1 cellular context compared by ENCODE assay signal in the genomic region with DNA sequence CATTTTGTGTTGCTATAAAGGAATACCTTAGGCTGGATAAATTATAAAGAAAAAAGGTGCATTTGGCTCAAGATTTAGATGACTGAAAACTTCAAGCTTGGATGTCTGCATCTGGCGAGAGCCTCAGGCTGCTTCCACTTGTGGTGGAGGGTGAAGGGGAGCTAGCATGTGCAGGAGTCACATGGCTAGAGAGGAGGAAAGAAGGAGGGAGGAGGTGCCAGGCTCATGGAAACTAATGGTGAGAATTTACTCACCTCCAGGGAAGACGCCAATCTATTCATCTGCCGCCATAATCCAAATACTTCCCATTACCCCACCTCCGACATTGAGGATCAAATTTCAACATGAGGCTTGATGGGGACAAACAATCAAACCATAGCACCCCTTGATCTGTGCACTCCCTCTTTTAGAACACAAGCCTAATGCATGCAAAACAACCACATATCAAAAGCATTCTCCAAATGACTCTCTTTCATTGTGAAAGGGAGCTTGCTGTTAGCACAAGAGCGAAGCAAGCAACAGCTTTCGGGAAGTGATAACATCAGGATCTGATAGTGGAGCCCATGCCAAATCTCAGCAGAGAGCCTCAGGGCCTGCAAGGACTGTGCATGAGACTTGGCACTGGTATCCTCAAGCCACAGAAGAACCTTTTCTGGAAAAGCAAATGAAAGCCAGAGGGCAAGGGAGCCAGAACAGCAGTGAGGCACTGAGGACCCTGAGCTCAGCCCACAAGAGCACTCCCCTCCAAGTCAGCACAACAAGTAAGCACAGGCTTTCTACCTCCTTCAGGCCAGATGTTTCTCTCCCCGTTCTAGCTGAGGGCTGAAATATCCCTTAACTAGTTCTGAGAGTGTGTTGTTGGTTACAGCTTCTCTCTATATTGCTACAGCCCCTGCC.
TF ChIP-seq lines count a peak whose summit lies in the region.

No MANE protein-coding gene starts in this region.

TF ChIP-seq in HEK293T, 16 proteins besides CTCF, POLR2A, EP300 and RAD21 (continued from another document):
- TF ChIP-seq FOXA1 (IDR thresholded peaks at IDR 0.05) (no peak), FOXK2 (IDR thresholded peaks at IDR 0.05) (no peak), ZNF384 (IDR thresholded peaks at IDR 0.05) (no peak), TARDBP (IDR thresholded peaks at IDR 0.05) (no peak), HDGF (IDR thresholded peaks at IDR 0.05; ENCODE audit: borderline replicate concordance) (no peak), L3MBTL2 (conservative IDR thresholded peaks at IDR 0.05) (no peak), CTBP1 (IDR thresholded peaks at IDR 0.05; ENCODE audit: borderline replicate concordance) (no peak), LEF1 (IDR thresholded peaks at IDR 0.05; ENCODE audit: borderline replicate concordance) (no peak), ARNT (IDR thresholded peaks at IDR 0.05) (no peak), FOXM1 (IDR thresholded peaks at IDR 0.05; ENCODE audit: borderline replicate concordance) (no peak), NFRKB (IDR thresholded peaks at IDR 0.05) (no peak)
- TF ChIP-seq, protein P1, sequence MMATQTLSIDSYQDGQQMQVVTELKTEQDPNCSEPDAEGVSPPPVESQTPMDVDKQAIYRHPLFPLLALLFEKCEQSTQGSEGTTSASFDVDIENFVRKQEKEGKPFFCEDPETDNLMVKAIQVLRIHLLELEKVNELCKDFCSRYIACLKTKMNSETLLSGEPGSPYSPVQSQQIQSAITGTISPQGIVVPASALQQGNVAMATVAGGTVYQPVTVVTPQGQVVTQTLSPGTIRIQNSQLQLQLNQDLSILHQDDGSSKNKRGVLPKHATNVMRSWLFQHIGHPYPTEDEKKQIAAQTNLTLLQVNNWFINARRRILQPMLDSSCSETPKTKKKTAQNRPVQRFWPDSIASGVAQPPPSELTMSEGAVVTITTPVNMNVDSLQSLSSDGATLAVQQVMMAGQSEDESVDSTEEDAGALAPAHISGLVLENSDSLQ (IDR thresholded peaks at IDR 0.05) = no peak
